In genomic region chr20:50360218-50360672, GRCh38 we compare ENCODE assay signal across 1 cellular context.
TF ChIP-seq lines count a peak whose summit lies in the region.

No MANE protein-coding gene starts in this region.

TF ChIP-seq in SK-N-SH treated with all-trans-retinoic acid at 6 μM for 48 hours, 23 proteins besides CTCF, POLR2A, EP300 and RAD21 (continued from another document):
- TF ChIP-seq, protein P1, sequence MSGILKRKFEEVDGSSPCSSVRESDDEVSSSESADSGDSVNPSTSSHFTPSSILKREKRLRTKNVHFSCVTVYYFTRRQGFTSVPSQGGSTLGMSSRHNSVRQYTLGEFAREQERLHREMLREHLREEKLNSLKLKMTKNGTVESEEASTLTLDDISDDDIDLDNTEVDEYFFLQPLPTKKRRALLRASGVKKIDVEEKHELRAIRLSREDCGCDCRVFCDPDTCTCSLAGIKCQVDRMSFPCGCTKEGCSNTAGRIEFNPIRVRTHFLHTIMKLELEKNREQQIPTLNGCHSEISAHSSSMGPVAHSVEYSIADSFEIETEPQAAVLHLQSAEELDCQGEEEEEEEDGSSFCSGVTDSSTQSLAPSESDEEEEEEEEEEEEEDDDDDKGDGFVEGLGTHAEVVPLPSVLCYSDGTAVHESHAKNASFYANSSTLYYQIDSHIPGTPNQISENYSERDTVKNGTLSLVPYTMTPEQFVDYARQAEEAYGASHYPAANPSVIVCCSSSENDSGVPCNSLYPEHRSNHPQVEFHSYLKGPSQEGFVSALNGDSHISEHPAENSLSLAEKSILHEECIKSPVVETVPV (CRISPR knock-in tag; IDR thresholded peaks at IDR 0.05), result no peak
